1 cellular context compared by ENCODE assay signal in genomic region chr1:3455630-3456448, GRCh38.
A peak's percentile ranks its signal among the peaks of the same experiment; 100 is the strongest.
TF ChIP-seq lines count a peak whose summit lies in the region.

No MANE protein-coding gene starts in this region.

TF ChIP-seq in K562, 482 proteins besides CTCF, POLR2A, EP300 and RAD21:
- no peak for TF ChIP-seq SMAD2 (IDR thresholded peaks at IDR 0.05; ENCODE audit: low read depth, low read length)
- TF ChIP-seq GTF2F1 (IDR thresholded peaks at IDR 0.05; ENCODE audit: low read depth, low read length) = no peak
- no peak for TF ChIP-seq E2F4 (CRISPR knock-in tag; IDR thresholded peaks at IDR 0.05; ENCODE audit: low read depth)
- no peak for TF ChIP-seq TCF7 (IDR thresholded peaks at IDR 0.05; ENCODE audit: borderline replicate concordance)
- 0 out of 4 replicates have a peak, but pooled peaks of 1 of the 2 experiments have one; percentile 23 for TF ChIP-seq FOXA3 (CRISPR knock-in tag; conservative IDR thresholded peaks at IDR 0.05 in 1 of 2, IDR thresholded peaks at IDR 0.05 in 1 of 2)
- no peak for TF ChIP-seq NR3C1 (CRISPR knock-in tag; IDR thresholded peaks at IDR 0.05)
- TF ChIP-seq ZMIZ1 (IDR thresholded peaks at IDR 0.05; ENCODE audit: low read depth in 2 of 2, low read length in 2 of 2) = no peak
- 0 out of 2 replicates have a peak, but pooled peaks have one; percentile 23 for TF ChIP-seq ATF2 (CRISPR knock-in tag; IDR thresholded peaks at IDR 0.05)
- TF ChIP-seq NBN (IDR thresholded peaks at IDR 0.05; ENCODE audit: low read depth) = no peak
- 0 out of 2 replicates have a peak, but pooled peaks have one; percentile 17 for TF ChIP-seq CEBPG (CRISPR knock-in tag; IDR thresholded peaks at IDR 0.05)
- no peak for TF ChIP-seq CEBPG (tag; conservative IDR thresholded peaks at IDR 0.05 in 1 of 2, IDR thresholded peaks at IDR 0.05 in 1 of 2)
- TF ChIP-seq POLR2G (IDR thresholded peaks at IDR 0.05; ENCODE audit: low read depth, low read length) = no peak
- no peak for TF ChIP-seq TAF9B (IDR thresholded peaks at IDR 0.05; ENCODE audit: partially characterized antibody)
- TF ChIP-seq CCNT2 (IDR thresholded peaks at IDR 0.05; ENCODE audit: borderline replicate concordance, extremely low read depth, insufficient read length, low read depth, low read length) = no peak
- 0 out of 2 replicates have a peak, but pooled peaks have one; percentile 17 for TF ChIP-seq ADNP (tag; IDR thresholded peaks at IDR 0.05)
- no peak for TF ChIP-seq ARID1B (IDR thresholded peaks at IDR 0.05)
